In the genomic region with DNA sequence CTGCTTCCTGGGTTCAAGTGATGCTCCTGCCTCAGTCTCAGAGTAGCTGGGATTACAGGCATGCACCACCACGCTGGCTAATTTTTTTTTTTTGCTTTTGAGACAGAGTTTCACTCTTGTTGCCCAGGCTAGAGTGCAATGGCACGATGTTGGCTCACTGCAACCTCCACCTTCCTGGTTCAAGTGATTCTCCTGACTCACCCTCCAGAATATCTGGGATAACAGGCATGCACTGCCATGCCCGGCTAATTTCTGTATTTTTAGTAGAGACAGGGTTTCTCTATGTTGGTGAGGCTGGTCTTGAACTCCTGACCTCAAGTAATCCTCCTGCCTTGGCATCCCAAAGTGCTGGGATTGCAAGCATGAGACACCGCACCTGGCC, we compare ENCODE assay signal across 7 cellular contexts.
DNase-seq lines count a peak whose midpoint lies in the region; ATAC-seq and TF ChIP-seq lines count a peak whose summit lies in the region.
"Not testable (repeated sequence)": the region's sequence is repeated elsewhere in the genome, so short reads cannot be mapped to it uniquely, and the experiment has no call there.

No MANE protein-coding gene starts in this region.

- not testable (repeated sequence) for H3K9me2 ChIP-seq in Karpas-422 (replicated peaks; ENCODE audit: insufficient read depth, low read length)

- H3K9ac ChIP-seq in Karpas-422 (ENCODE audit: low read length) = not testable (repeated sequence)

- H3K9me3 ChIP-seq in Karpas-422 (ENCODE audit: low read length); esophagus muscularis mucosa: not testable (repeated sequence)

- not testable (repeated sequence) for TF ChIP-seq POLR2A in esophagus muscularis mucosa (IDR thresholded peaks at IDR 0.05; ENCODE audit: low read depth)

- WGBS in esophagus muscularis mucosa = 83% methylated on average over 4 of the region's 4 CpGs

- not testable (repeated sequence) for H3K79me2 ChIP-seq in Karpas-422 (ENCODE audit: low read length)

- not testable (repeated sequence) for ATAC-seq in activated naive CD8-positive, alpha-beta T cell treated with anti-CD3 and anti-CD28 coated beads, Interleukin-2, amount 50 U/mL, for 24 hours; naive B cell (ENCODE audit: low read depth in 2 of 2); stimulated activated memory B cell treated with anti-CD40 and anti-IgM and Interleukin-4, amounts not matched to agents 10 μg/mL and 1 μg/mL and 100 μg/mL, for 72 hours

- peak overlapping the region; percentile 77 for H3K27ac Mint-ChIP-seq in activated CD4-positive, alpha-beta memory T cell treated with anti-CD3 and anti-CD28 coated beads, Interleukin-2, amount 10 ng/mL, durations not matched to agents 7 days and 5 days
- peak overlapping the region; percentile 94 for H3K27ac Mint-ChIP-seq in activated naive CD8-positive, alpha-beta T cell treated with anti-CD3 and anti-CD28 coated beads, Interleukin-2, amount 50 U/mL, for 24 hours
- peak overlapping the region; percentile 91 to 100 (median 98) for H3K27ac Mint-ChIP-seq in naive B cell
- H3K27ac Mint-ChIP-seq in stimulated activated memory B cell treated with anti-CD40 and anti-IgM and Interleukin-4, amounts not matched to agents 10 μg/mL and 1 μg/mL and 100 μg/mL, for 72 hours = peak overlapping the region; percentile 98

- H3K4me3 ChIP-seq in GM06990 (replicated peaks; ENCODE audit: low read depth, low read length) = 0 out of 2 replicates have a peak overlapping the region, but pooled peaks have one; percentile 7
- H3K4me3 ChIP-seq in Karpas-422 (ENCODE audit: low read length); esophagus muscularis mucosa: not testable (repeated sequence)

- H2AFZ ChIP-seq in Karpas-422 (ENCODE audit: low read length) = not testable (repeated sequence)

- peaks cover 57% of the 10 kb centered on the region for H3K4me1 Mint-ChIP-seq in activated CD4-positive, alpha-beta memory T cell treated with anti-CD3 and anti-CD28 coated beads, Interleukin-2, amount 10 ng/mL, durations not matched to agents 7 days and 5 days
- peaks cover 67% of the 10 kb centered on the region for H3K4me1 Mint-ChIP-seq in activated naive CD8-positive, alpha-beta T cell treated with anti-CD3 and anti-CD28 coated beads, Interleukin-2, amount 50 U/mL, for 24 hours
- H3K4me1 Mint-ChIP-seq in naive B cell = peaks cover 40 to 55% (median 43%) of the 10 kb centered on the region in 3 donors
- H3K4me1 Mint-ChIP-seq in stimulated activated memory B cell treated with anti-CD40 and anti-IgM and Interleukin-4, amounts not matched to agents 10 μg/mL and 1 μg/mL and 100 μg/mL, for 72 hours = peaks cover 58% of the 10 kb centered on the region

- H3K27me3 ChIP-seq in GM06990 (replicated peaks; ENCODE audit: control insufficient read depth, insufficient read depth, low read length); Karpas-422 (ENCODE audit: low read length); esophagus muscularis mucosa: not testable (repeated sequence)

- POLR2A ChIA-PET in activated CD4-positive, alpha-beta memory T cell treated with anti-CD3 and anti-CD28 coated beads, Interleukin-2, amount 10 ng/mL, durations not matched to agents 7 days and 5 days (lab: Charles Lee) = interaction anchor here (0.6 to 4.1 kb wide), 17 partner anchors 9 to 902 kb away, joined by 3 to 71 read pairs (median 4); partner anchors contain the start of gene KLF6

- H3K36me3 ChIP-seq in GM06990 (ENCODE audit: control insufficient read depth, insufficient read depth, low read length); Karpas-422 (ENCODE audit: insufficient read depth, low read length); esophagus muscularis mucosa: not testable (repeated sequence)

- H3K9me3 Mint-ChIP-seq in activated CD4-positive, alpha-beta memory T cell treated with anti-CD3 and anti-CD28 coated beads, Interleukin-2, amount 10 ng/mL, durations not matched to agents 7 days and 5 days; activated naive CD8-positive, alpha-beta T cell treated with anti-CD3 and anti-CD28 coated beads, Interleukin-2, amount 50 U/mL, for 24 hours; naive B cell; stimulated activated memory B cell treated with anti-CD40 and anti-IgM and Interleukin-4, amounts not matched to agents 10 μg/mL and 1 μg/mL and 100 μg/mL, for 72 hours: not testable (repeated sequence)

- H3K4me3 Mint-ChIP-seq in activated CD4-positive, alpha-beta memory T cell treated with anti-CD3 and anti-CD28 coated beads, Interleukin-2, amount 10 ng/mL, durations not matched to agents 7 days and 5 days = peak overlapping the region; percentile 44
- peak overlapping the region; percentile 21 for H3K4me3 Mint-ChIP-seq in activated naive CD8-positive, alpha-beta T cell treated with anti-CD3 and anti-CD28 coated beads, Interleukin-2, amount 50 U/mL, for 24 hours
- peak overlapping the region; percentile 9 to 82 (median 72) for H3K4me3 Mint-ChIP-seq in naive B cell
- peak overlapping the region; percentile 9 for H3K4me3 Mint-ChIP-seq in stimulated activated memory B cell treated with anti-CD40 and anti-IgM and Interleukin-4, amounts not matched to agents 10 μg/mL and 1 μg/mL and 100 μg/mL, for 72 hours

- peaks cover 32% of the 10 kb centered on the region for H3K4me1 ChIP-seq in Karpas-422 (ENCODE audit: low read length)
- H3K4me1 ChIP-seq in esophagus muscularis mucosa = peaks cover 3 to 44% (median 31%) of the 10 kb centered on the region in 4 donors

- H3K4me2 ChIP-seq in Karpas-422 (ENCODE audit: low read depth, low read length, poor library complexity, severe bottlenecking) = peak overlapping the region; percentile 29

- not testable (repeated sequence) for H4K20me1 ChIP-seq in Karpas-422 (ENCODE audit: insufficient read depth, low read depth, low read length)

- H3K27ac ChIP-seq in Karpas-422 (ENCODE audit: low read length) = not testable (repeated sequence)
- peak overlapping the region; percentile 46 to 67 (median 54) for H3K27ac ChIP-seq in esophagus muscularis mucosa (replicated peaks in 1 of 4)

- TF ChIP-seq CTCF in GM06990 (IDR thresholded peaks at IDR 0.05; ENCODE audit: insufficient read depth, low read length, poor library complexity, severe bottlenecking); esophagus muscularis mucosa (IDR thresholded peaks at IDR 0.05): not testable (repeated sequence)

- not testable (repeated sequence) for DNase-seq in GM06990 (ENCODE audit: extremely low read depth, insufficient read length); Karpas-422; activated CD4-positive, alpha-beta memory T cell treated with anti-CD3 and anti-CD28 coated beads, Interleukin-2, amount 10 ng/mL, durations not matched to agents 7 days and 5 days; activated naive CD8-positive, alpha-beta T cell treated with anti-CD3 and anti-CD28 coated beads, Interleukin-2, amount 50 U/mL, for 24 hours; esophagus muscularis mucosa (ENCODE audit: extremely low spot score); naive B cell

- not testable (repeated sequence) for TF ChIP-seq EP300 in esophagus muscularis mucosa (IDR thresholded peaks at IDR 0.05)

- not testable (repeated sequence) for H3K36me3 Mint-ChIP-seq in activated CD4-positive, alpha-beta memory T cell treated with anti-CD3 and anti-CD28 coated beads, Interleukin-2, amount 10 ng/mL, durations not matched to agents 7 days and 5 days (ENCODE audit: low read depth); activated naive CD8-positive, alpha-beta T cell treated with anti-CD3 and anti-CD28 coated beads, Interleukin-2, amount 50 U/mL, for 24 hours (ENCODE audit: low read depth); naive B cell; stimulated activated memory B cell treated with anti-CD40 and anti-IgM and Interleukin-4, amounts not matched to agents 10 μg/mL and 1 μg/mL and 100 μg/mL, for 72 hours

- CTCF ChIA-PET in activated CD4-positive, alpha-beta memory T cell treated with anti-CD3 and anti-CD28 coated beads, Interleukin-2, amount 10 ng/mL, durations not matched to agents 7 days and 5 days (lab: Charles Lee) = interaction anchor here (1.1 to 1.5 kb wide), 4 partner anchors 23 to 255 kb away, joined by 3 to 4 read pairs (median 4); no protein-coding TSS in a partner anchor

- not testable (repeated sequence) for H3K27me3 Mint-ChIP-seq in activated CD4-positive, alpha-beta memory T cell treated with anti-CD3 and anti-CD28 coated beads, Interleukin-2, amount 10 ng/mL, durations not matched to agents 7 days and 5 days; activated naive CD8-positive, alpha-beta T cell treated with anti-CD3 and anti-CD28 coated beads, Interleukin-2, amount 50 U/mL, for 24 hours; naive B cell; stimulated activated memory B cell treated with anti-CD40 and anti-IgM and Interleukin-4, amounts not matched to agents 10 μg/mL and 1 μg/mL and 100 μg/mL, for 72 hours

- intact Hi-C loops in esophagus muscularis mucosa (cut with DNase I) = not testable (repeated sequence)

Comparison
In these comparisons a context has a peak if more than half of its experiments do, and no peak if none do; other contexts are left out.
1. H3K4me3 Mint-ChIP-seq: peak in every context shown above with its lines; median percentile 72 in naive B cell; 44 in activated CD4-positive, alpha-beta memory T cell treated with anti-CD3 and anti-CD28 coated beads, Interleukin-2, amount 10 ng/mL, durations not matched to agents 7 days and 5 days; 21 in activated naive CD8-positive, alpha-beta T cell treated with anti-CD3 and anti-CD28 coated beads, Interleukin-2, amount 50 U/mL, for 24 hours; 9 in stimulated activated memory B cell treated with anti-CD40 and anti-IgM and Interleukin-4, amounts not matched to agents 10 μg/mL and 1 μg/mL and 100 μg/mL, for 72 hours.